ENCODE assay signal across 17 cellular contexts in genomic region chr5:173039964-173040363, GRCh38. TPM values are rescaled to one million over a fixed set of nuclear protein-coding genes. Genes with fewer than 3 reads are reported as not detected.
A peak's percentile ranks its signal among the peaks of the same experiment; 100 is the strongest.
DNase-seq lines count a peak whose midpoint lies in the region; ATAC-seq, FAIRE-seq and TF ChIP-seq lines count a peak whose summit lies in the region.
"Had no signal": no experiment of that assay in that cellular context is flagged by ENCODE, and none has a peak within 500 bp of the region (broad histone marks: within the 10 kb centered on the region; RNA-seq: fewer than 3 reads in every experiment).

No MANE protein-coding gene starts in this region.

- ATAC-seq in CD8-positive, alpha-beta T cell = no peak
- ATAC-seq in naive thymus-derived CD8-positive, alpha-beta T cell = no peak
- ATAC-seq in HG02981 (IDR thresholded peaks at IDR 0.05; ENCODE audit: unreplicated experiment) = no peak
- ATAC-seq: HepG2, Panc1, Right ventricle myocardium inferior had no signal

- peak overlapping the region; percentile 49 for H3K27ac Mint-ChIP-seq in activated CD4-positive, alpha-beta memory T cell treated with anti-CD3 and anti-CD28 coated beads for 36 hours
- no peak overlapping the region for H3K27ac Mint-ChIP-seq in activated CD4-positive, alpha-beta memory T cell treated with anti-CD3 and anti-CD28 coated beads, Interleukin-2, amount 10 ng/mL, durations not matched to agents 7 days and 5 days
- peak overlapping the region; percentile 55 for H3K27ac Mint-ChIP-seq in CD8-positive, alpha-beta T cell
- peak overlapping the region; percentile 16 for H3K27ac Mint-ChIP-seq in activated T-helper 1 cell treated with anti-CD3 and anti-CD28 coated beads, Interleukin-12 subunit alpha, Interleukin-12 subunit beta, Interleukin-2, Interleukin-4 antibody, amounts not matched to agents 30 ng/mL and 10 ng/mL and 1 ng/mL, durations not matched to agents 14 hours and 24 hours and 36 hours
- peak overlapping the region; percentile 40 to 100 (median 73) for H3K27ac Mint-ChIP-seq in naive thymus-derived CD8-positive, alpha-beta T cell

- peaks cover 44% of the 10 kb centered on the region for H3K4me1 Mint-ChIP-seq in activated CD4-positive, alpha-beta memory T cell treated with anti-CD3 and anti-CD28 coated beads for 36 hours (ENCODE audit: low read depth)
- H3K4me1 Mint-ChIP-seq in activated CD4-positive, alpha-beta memory T cell treated with anti-CD3 and anti-CD28 coated beads, Interleukin-2, amount 10 ng/mL, durations not matched to agents 7 days and 5 days = peaks cover 33% of the 10 kb centered on the region
- H3K4me1 Mint-ChIP-seq in CD8-positive, alpha-beta T cell (ENCODE audit: low read depth) = peaks cover 44% of the 10 kb centered on the region
- peaks cover 36% of the 10 kb centered on the region for H3K4me1 Mint-ChIP-seq in activated T-helper 1 cell treated with anti-CD3 and anti-CD28 coated beads, Interleukin-12 subunit alpha, Interleukin-12 subunit beta, Interleukin-2, Interleukin-4 antibody, amounts not matched to agents 30 ng/mL and 10 ng/mL and 1 ng/mL, durations not matched to agents 14 hours and 24 hours and 36 hours (ENCODE audit: low read depth)
- peaks cover 20 to 48% (median 41%) of the 10 kb centered on the region in 4 donors for H3K4me1 Mint-ChIP-seq in naive thymus-derived CD8-positive, alpha-beta T cell

- no peaks in the 10 kb centered on the region for H3K9me3 ChIP-seq in CD8-positive, alpha-beta T cell (ENCODE audit: low read length)

- no peak overlapping the region for H3K4me3 ChIP-seq in CD8-positive, alpha-beta T cell (ENCODE audit: low read depth, low read length)

- no peaks in the 10 kb centered on the region for H3K9me3 Mint-ChIP-seq in activated CD4-positive, alpha-beta memory T cell treated with anti-CD3 and anti-CD28 coated beads for 36 hours
- no peaks in the 10 kb centered on the region for H3K9me3 Mint-ChIP-seq in activated CD4-positive, alpha-beta memory T cell treated with anti-CD3 and anti-CD28 coated beads, Interleukin-2, amount 10 ng/mL, durations not matched to agents 7 days and 5 days
- no peaks in the 10 kb centered on the region for H3K9me3 Mint-ChIP-seq in CD8-positive, alpha-beta T cell
- H3K9me3 Mint-ChIP-seq in activated T-helper 1 cell treated with anti-CD3 and anti-CD28 coated beads, Interleukin-12 subunit alpha, Interleukin-12 subunit beta, Interleukin-2, Interleukin-4 antibody, amounts not matched to agents 30 ng/mL and 10 ng/mL and 1 ng/mL, durations not matched to agents 14 hours and 24 hours and 36 hours = no peaks in the 10 kb centered on the region
- no peaks in the 10 kb centered on the region for H3K9me3 Mint-ChIP-seq in naive thymus-derived CD8-positive, alpha-beta T cell

- DNase-seq in activated CD4-positive, alpha-beta memory T cell treated with anti-CD3 and anti-CD28 coated beads for 36 hours = no peak
- DNase-seq in activated CD4-positive, alpha-beta memory T cell treated with anti-CD3 and anti-CD28 coated beads, Interleukin-2, amount 10 ng/mL, durations not matched to agents 7 days and 5 days = no peak
- DNase-seq in CD8-positive, alpha-beta T cell = no peak
- DNase-seq in activated T-helper 1 cell treated with anti-CD3 and anti-CD28 coated beads, Interleukin-12 subunit alpha, Interleukin-12 subunit beta, Interleukin-2, Interleukin-4 antibody, amounts not matched to agents 30 ng/mL and 10 ng/mL and 1 ng/mL, durations not matched to agents 14 hours and 24 hours and 36 hours (ENCODE audit: low spot score) = no peak
- no peak for DNase-seq in naive thymus-derived CD8-positive, alpha-beta T cell
- no peak for DNase-seq in kidney glomerular epithelial cell (lab: John Stamatoyannopoulos, UW)
- no peak for DNase-seq in GM12892 (ENCODE audit: insufficient read length)
- DNase-seq: GF-D8, Kasumi-1, NCI-H187 treated with DMSO at 0.1 percent for 48 hours, NCI-H2171 treated with DMSO at 0.1 percent for 48 hours, NCI-H82 had no signal

- H3K27me3 Mint-ChIP-seq in activated CD4-positive, alpha-beta memory T cell treated with anti-CD3 and anti-CD28 coated beads for 36 hours = no peaks in the 10 kb centered on the region
- H3K27me3 Mint-ChIP-seq in activated CD4-positive, alpha-beta memory T cell treated with anti-CD3 and anti-CD28 coated beads, Interleukin-2, amount 10 ng/mL, durations not matched to agents 7 days and 5 days = no peaks in the 10 kb centered on the region
- H3K27me3 Mint-ChIP-seq in CD8-positive, alpha-beta T cell (ENCODE audit: low read depth) = no peaks in the 10 kb centered on the region
- H3K27me3 Mint-ChIP-seq in activated T-helper 1 cell treated with anti-CD3 and anti-CD28 coated beads, Interleukin-12 subunit alpha, Interleukin-12 subunit beta, Interleukin-2, Interleukin-4 antibody, amounts not matched to agents 30 ng/mL and 10 ng/mL and 1 ng/mL, durations not matched to agents 14 hours and 24 hours and 36 hours (ENCODE audit: insufficient read depth) = no peaks in the 10 kb centered on the region
- H3K27me3 Mint-ChIP-seq in naive thymus-derived CD8-positive, alpha-beta T cell = no peaks in the 10 kb centered on the region

- no peak for TF ChIP-seq CTCF in CD8-positive, alpha-beta T cell (IDR thresholded peaks at IDR 0.05)

- intact Hi-C loops in activated CD4-positive, alpha-beta memory T cell treated with anti-CD3 and anti-CD28 coated beads for 36 hours (cut with micrococcal nuclease) = no loop called here
- intact Hi-C loops in CD8-positive, alpha-beta T cell (cut with DNase I, micrococcal nuclease) = loop anchor here in 1 of 2 experiments (2.0 kb wide), 1 partner anchor 15 kb away; no protein-coding TSS in a partner anchor
- intact Hi-C loops in activated T-helper 1 cell treated with anti-CD3 and anti-CD28 coated beads, Interleukin-12 subunit alpha, Interleukin-12 subunit beta, Interleukin-2, Interleukin-4 antibody, amounts not matched to agents 30 ng/mL and 10 ng/mL and 1 ng/mL, durations not matched to agents 14 hours and 24 hours and 36 hours (cut with micrococcal nuclease) = no loop called here

- H3K27me3 ChIP-seq in CD8-positive, alpha-beta T cell (ENCODE audit: insufficient read depth, low read length) = no peaks in the 10 kb centered on the region

- no peak for TF ChIP-seq POLR2A in GM12892 (IDR thresholded peaks at IDR 0.05; ENCODE audit: low read depth, low read length)

- FAIRE-seq in GM12892 (lab: Jason Lieb, UNC) = no peak
- FAIRE-seq: A204.1, HepG2 had no signal

- CTCF ChIA-PET in activated CD4-positive, alpha-beta memory T cell treated with anti-CD3 and anti-CD28 coated beads for 36 hours (lab: Charles Lee) = interaction anchor here (1.3 kb wide), 1 partner anchor 11 kb away, joined by 7 read pairs; no protein-coding TSS in a partner anchor
- CTCF ChIA-PET in activated CD4-positive, alpha-beta memory T cell treated with anti-CD3 and anti-CD28 coated beads, Interleukin-2, amount 10 ng/mL, durations not matched to agents 7 days and 5 days (lab: Charles Lee) = interaction anchor here (1.1 to 1.3 kb wide), 2 partner anchors 15 to 17 kb away, joined by 3 to 4 read pairs; no protein-coding TSS in a partner anchor
- CTCF ChIA-PET in CD8-positive, alpha-beta T cell (lab: Charles Lee) = no interaction called here

- H3K27ac ChIP-seq in CD8-positive, alpha-beta T cell (ENCODE audit: low read depth, low read length) = no peak overlapping the region

- H3K36me3 ChIP-seq in CD8-positive, alpha-beta T cell (ENCODE audit: insufficient read depth, low read length) = no peaks in the 10 kb centered on the region

- H3K4me1 ChIP-seq in CD8-positive, alpha-beta T cell (ENCODE audit: insufficient read depth, low read length) = peaks cover 28% of the 10 kb centered on the region

- POLR2A ChIA-PET in activated CD4-positive, alpha-beta memory T cell treated with anti-CD3 and anti-CD28 coated beads for 36 hours (lab: Charles Lee) = interaction anchor here (1.1 to 1.2 kb wide), 2 partner anchors 11 to 56 kb away, joined by 5 read pairs; partner anchors contain the start of gene ATP6V0E1
- POLR2A ChIA-PET in activated CD4-positive, alpha-beta memory T cell treated with anti-CD3 and anti-CD28 coated beads, Interleukin-2, amount 10 ng/mL, durations not matched to agents 7 days and 5 days (lab: Charles Lee) = interaction anchor here (1.6 to 2.4 kb wide), 2 partner anchors 17 to 56 kb away, joined by 5 to 8 read pairs; partner anchors contain the start of gene ATP6V0E1
- POLR2A ChIA-PET in CD8-positive, alpha-beta T cell (lab: Charles Lee) = interaction anchor here (0.7 to 1.3 kb wide), 3 partner anchors 17 to 58 kb away, joined by 3 to 4 read pairs (median 3); no protein-coding TSS in a partner anchor
- POLR2A ChIA-PET in naive thymus-derived CD8-positive, alpha-beta T cell (lab: Charles Lee) = interaction anchor here (1.2 to 1.8 kb wide), 2 partner anchors 13 to 56 kb away, joined by 3 to 5 read pairs; partner anchors contain the start of gene ATP6V0E1

- peaks cover 11% of the 10 kb centered on the region for H3K36me3 Mint-ChIP-seq in activated CD4-positive, alpha-beta memory T cell treated with anti-CD3 and anti-CD28 coated beads for 36 hours
- H3K36me3 Mint-ChIP-seq in activated CD4-positive, alpha-beta memory T cell treated with anti-CD3 and anti-CD28 coated beads, Interleukin-2, amount 10 ng/mL, durations not matched to agents 7 days and 5 days (ENCODE audit: low read depth) = peaks cover 18% of the 10 kb centered on the region
- peaks cover 5% of the 10 kb centered on the region for H3K36me3 Mint-ChIP-seq in CD8-positive, alpha-beta T cell
- peaks cover 12% of the 10 kb centered on the region for H3K36me3 Mint-ChIP-seq in activated T-helper 1 cell treated with anti-CD3 and anti-CD28 coated beads, Interleukin-12 subunit alpha, Interleukin-12 subunit beta, Interleukin-2, Interleukin-4 antibody, amounts not matched to agents 30 ng/mL and 10 ng/mL and 1 ng/mL, durations not matched to agents 14 hours and 24 hours and 36 hours (ENCODE audit: low read depth)
- peaks cover 0 to 1% (median 0%) of the 10 kb centered on the region in 3 donors for H3K36me3 Mint-ChIP-seq in naive thymus-derived CD8-positive, alpha-beta T cell

- H3K4me3 Mint-ChIP-seq in activated CD4-positive, alpha-beta memory T cell treated with anti-CD3 and anti-CD28 coated beads for 36 hours = no peak overlapping the region
- H3K4me3 Mint-ChIP-seq in activated CD4-positive, alpha-beta memory T cell treated with anti-CD3 and anti-CD28 coated beads, Interleukin-2, amount 10 ng/mL, durations not matched to agents 7 days and 5 days = no peak overlapping the region
- no peak overlapping the region for H3K4me3 Mint-ChIP-seq in CD8-positive, alpha-beta T cell
- H3K4me3 Mint-ChIP-seq in activated T-helper 1 cell treated with anti-CD3 and anti-CD28 coated beads, Interleukin-12 subunit alpha, Interleukin-12 subunit beta, Interleukin-2, Interleukin-4 antibody, amounts not matched to agents 30 ng/mL and 10 ng/mL and 1 ng/mL, durations not matched to agents 14 hours and 24 hours and 36 hours = no peak overlapping the region
- H3K4me3 Mint-ChIP-seq in naive thymus-derived CD8-positive, alpha-beta T cell = no peak overlapping the region

RNA-seq across cellular contexts. Expression of gene CREBRF, which starts 16.2 kb away (rescaled TPM):
- total RNA-seq in activated CD4-positive, alpha-beta memory T cell treated with anti-CD3 and anti-CD28 coated beads for 36 hours = 10 to 100 TPM; 15.3 to 16.3 TPM
- 10 to 100 TPM; 24.2 to 25.4 TPM for total RNA-seq in activated CD4-positive, alpha-beta memory T cell treated with anti-CD3 and anti-CD28 coated beads, Interleukin-2, amount 10 ng/mL, durations not matched to agents 7 days and 5 days
- 10 to 100 TPM; 91.1 to 92.9 TPM for total RNA-seq in CD8-positive, alpha-beta T cell
- 7.4 and 9.2 TPM in 2 replicates for total RNA-seq in activated T-helper 1 cell treated with anti-CD3 and anti-CD28 coated beads, Interleukin-12 subunit alpha, Interleukin-12 subunit beta, Interleukin-2, Interleukin-4 antibody, amounts not matched to agents 30 ng/mL and 10 ng/mL and 1 ng/mL, durations not matched to agents 14 hours and 24 hours and 36 hours
- 100 to 1,000 TPM in 1 of 2 experiments, 10 to 100 TPM in 1; 99.4 to 111 TPM for total RNA-seq in naive thymus-derived CD8-positive, alpha-beta T cell
- 10 to 100 TPM; 52.6 to 61.6 (median 55.9) TPM for polyA plus RNA-seq in naive thymus-derived CD8-positive, alpha-beta T cell
- 10.9 TPM for polyA plus RNA-seq in GM12892 (2012; ENCODE audit: missing spikeins)

RNA-seq across cellular contexts. Expression of gene ATP6V0E1, which starts 56.4 kb away (rescaled TPM):
- total RNA-seq in activated CD4-positive, alpha-beta memory T cell treated with anti-CD3 and anti-CD28 coated beads for 36 hours = 100 to 1,000 TPM; 116 to 121 TPM
- 100 to 1,000 TPM; 163 to 166 TPM for total RNA-seq in activated CD4-positive, alpha-beta memory T cell treated with anti-CD3 and anti-CD28 coated beads, Interleukin-2, amount 10 ng/mL, durations not matched to agents 7 days and 5 days
- 10 to 100 TPM; 34.4 to 38.8 TPM for total RNA-seq in CD8-positive, alpha-beta T cell
- total RNA-seq in activated T-helper 1 cell treated with anti-CD3 and anti-CD28 coated beads, Interleukin-12 subunit alpha, Interleukin-12 subunit beta, Interleukin-2, Interleukin-4 antibody, amounts not matched to agents 30 ng/mL and 10 ng/mL and 1 ng/mL, durations not matched to agents 14 hours and 24 hours and 36 hours = 149 TPM in 2 replicates
- 100 to 1,000 TPM; 141 to 150 TPM for total RNA-seq in naive thymus-derived CD8-positive, alpha-beta T cell
- polyA plus RNA-seq in naive thymus-derived CD8-positive, alpha-beta T cell = 100 to 1,000 TPM; 411 to 532 (median 494) TPM
- 277 TPM for polyA plus RNA-seq in GM12892 (2012; ENCODE audit: missing spikeins)
